In genomic region chr22:26952004-26952403, GRCh38 we compare ENCODE assay signal across 32 cellular contexts.
"Had no signal": no experiment of that assay in that cellular context is flagged by ENCODE, and none has a peak within 500 bp of the region (broad histone marks: within the 10 kb centered on the region; RNA-seq: fewer than 3 reads in every experiment).

No MANE protein-coding gene starts in this region.

- H3K4me3 ChIP-seq: esophagus squamous epithelium, gastroesophageal sphincter, heart right ventricle, hepatocyte had no signal

- DNase-seq: activated B cell treated with CpG ODN at 0.5 μM for 24 hours; activated CD4-positive, alpha-beta T cell treated with anti-CD3 and anti-CD28 coated beads for 48 hours; activated CD4-positive, alpha-beta T cell treated with anti-CD3 and anti-CD28 coated beads, Interleukin-2, amount 50 U/mL, for 1 hour; activated CD4-positive, alpha-beta T cell treated with anti-CD3 and anti-CD28 coated beads, Interleukin-2, amount 50 U/mL, for 48 hours; activated CD8-positive, alpha-beta memory T cell treated with anti-CD3 and anti-CD28 coated beads for 24 hours; activated CD8-positive, alpha-beta T cell treated with anti-CD3 and anti-CD28 coated beads for 36 hours; activated effector memory CD4-positive, alpha-beta T cell treated with Interleukin-2 at 50 U/mL for 16 hours; activated gamma-delta T cell treated with Interleukin-2 at 50 U/mL for 16 hours; activated naive CD4-positive, alpha-beta T cell treated with anti-CD3 and anti-CD28 coated beads, Interleukin-2, amount 50 U/mL, for 16 hours; activated naive CD4-positive, alpha-beta T cell treated with Interleukin-2 at 50 U/mL for 16 hours; activated T-cell treated with anti-CD3 and anti-CD28 coated beads, Interleukin-2, amount 50 U/mL, for 4 hours; amniotic stem cell; anterior cingulate cortex; caudate nucleus; cortex of kidney; dermis blood vessel endothelial cell; effector CD4-positive, alpha-beta T cell; effector memory CD8-positive, alpha-beta T cell; erythroblast; esophagus squamous epithelium; foreskin melanocyte; heart right ventricle; T-helper 2 cell had no signal

- H3K36me3 ChIP-seq: esophagus squamous epithelium, gastroesophageal sphincter, heart right ventricle had no signal

- H3K9me3 ChIP-seq: esophagus squamous epithelium, gastroesophageal sphincter, heart right ventricle had no signal

- H3K79me2 ChIP-seq: hepatocyte had no signal

- H3K4me3 Mint-ChIP-seq: activated B cell treated with CpG ODN at 0.5 μM for 24 hours; activated CD8-positive, alpha-beta T cell treated with anti-CD3 and anti-CD28 coated beads for 36 hours; activated naive CD8-positive, alpha-beta T cell; activated T-cell treated with anti-CD3 and anti-CD28 coated beads, Interleukin-2, amount 50 U/mL, for 4 hours; activated T-helper 17 cell treated with anti-CD3 and anti-CD28 coated beads, Interleukin-2, amount 50 U/mL, for 72 hours; effector memory CD8-positive, alpha-beta T cell had no signal

- H2AFZ ChIP-seq: hepatocyte had no signal

- H3K27ac Mint-ChIP-seq: activated B cell treated with CpG ODN at 0.5 μM for 24 hours; activated CD8-positive, alpha-beta T cell treated with anti-CD3 and anti-CD28 coated beads for 36 hours; activated naive CD8-positive, alpha-beta T cell; activated T-helper 17 cell treated with anti-CD3 and anti-CD28 coated beads, Interleukin-2, amount 50 U/mL, for 72 hours; effector memory CD8-positive, alpha-beta T cell had no signal

- H3K9me3 Mint-ChIP-seq: activated B cell treated with CpG ODN at 0.5 μM for 24 hours; activated CD8-positive, alpha-beta T cell treated with anti-CD3 and anti-CD28 coated beads for 36 hours; activated T-cell treated with anti-CD3 and anti-CD28 coated beads, Interleukin-2, amount 50 U/mL, for 4 hours; activated T-helper 17 cell treated with anti-CD3 and anti-CD28 coated beads, Interleukin-2, amount 50 U/mL, for 72 hours; effector memory CD8-positive, alpha-beta T cell had no signal

- H3K4me1 Mint-ChIP-seq: activated B cell treated with CpG ODN at 0.5 μM for 24 hours; activated T-helper 17 cell treated with anti-CD3 and anti-CD28 coated beads, Interleukin-2, amount 50 U/mL, for 72 hours had no signal

- FAIRE-seq: astrocyte, colon, TTC549 had no signal

- H3K27ac ChIP-seq: esophagus squamous epithelium, gastroesophageal sphincter, heart right ventricle, hepatocyte, VCaP had no signal

- H3K4me1 ChIP-seq: esophagus squamous epithelium, gastroesophageal sphincter had no signal

- ATAC-seq: activated CD4-positive, CD25-positive, alpha-beta regulatory T cell treated with anti-CD3 and anti-CD28 coated beads, Interleukin-2, amount 50 U/mL, for 24 hours; activated CD8-positive, alpha-beta T cell treated with anti-CD3 and anti-CD28 coated beads for 36 hours; activated T-cell treated with anti-CD3 and anti-CD28 coated beads, Interleukin-2, amount 50 U/mL, for 4 hours; activated T-helper 17 cell treated with anti-CD3 and anti-CD28 coated beads, Interleukin-2, amount 50 U/mL, for 72 hours; effector memory CD8-positive, alpha-beta T cell; gastroesophageal sphincter; heart right ventricle had no signal

- H3K4me2 ChIP-seq: hepatocyte had no signal

- H3K36me3 Mint-ChIP-seq: activated naive CD8-positive, alpha-beta T cell had no signal
